In genomic region chr7:36916619-36917018, GRCh38 we compare ENCODE assay signal across 18 cellular contexts.
"Had no signal": no experiment of that assay in that cellular context is flagged by ENCODE, and none has a peak within 500 bp of the region (broad histone marks: within the 10 kb centered on the region; RNA-seq: fewer than 3 reads in every experiment).

No MANE protein-coding gene starts in this region.

- ATAC-seq: foreskin keratinocyte; gastroesophageal sphincter; heart left ventricle; left lobe of liver; naive thymus-derived CD4-positive, alpha-beta T cell; sciatic nerve; stimulated activated naive CD8-positive, alpha-beta T cell treated with anti-CD3 and anti-CD28 coated beads, Interleukin-15, amount 100 ng/mL, for 72 hours had no signal

- DNase-seq: effector CD8-positive, alpha-beta T cell; foreskin keratinocyte; heart left ventricle; kidney; mesenchymal stem cell; midbrain; naive thymus-derived CD4-positive, alpha-beta T cell; nucleus accumbens; stimulated activated CD4-positive, alpha-beta T cell treated with anti-CD3 and anti-CD28 coated beads, Interleukin-12 subunit alpha, Interleukin-12 subunit beta, amount 100 ng/mL, for 4 hours; stimulated activated CD4-positive, alpha-beta T cell treated with anti-CD3 and anti-CD28 coated beads, Interleukin-1b, Interleukin-23, amount 100 ng/mL, for 48 hours; stimulated activated CD4-positive, alpha-beta T cell treated with anti-CD3 and anti-CD28 coated beads, Interleukin-4, amount 100 ng/mL, for 1 hour; stimulated activated CD8-positive, alpha-beta memory T cell treated with anti-CD3 and anti-CD28 coated beads, Interleukin-4, amount 100 ng/mL, for 48 hours; stimulated activated naive CD4-positive, alpha-beta T cell; stimulated activated naive CD8-positive, alpha-beta T cell treated with anti-CD3 and anti-CD28 coated beads, Interleukin-15, amount 100 ng/mL, for 72 hours; transverse colon had no signal
